24 cellular contexts compared by ENCODE assay signal in the genomic region with DNA sequence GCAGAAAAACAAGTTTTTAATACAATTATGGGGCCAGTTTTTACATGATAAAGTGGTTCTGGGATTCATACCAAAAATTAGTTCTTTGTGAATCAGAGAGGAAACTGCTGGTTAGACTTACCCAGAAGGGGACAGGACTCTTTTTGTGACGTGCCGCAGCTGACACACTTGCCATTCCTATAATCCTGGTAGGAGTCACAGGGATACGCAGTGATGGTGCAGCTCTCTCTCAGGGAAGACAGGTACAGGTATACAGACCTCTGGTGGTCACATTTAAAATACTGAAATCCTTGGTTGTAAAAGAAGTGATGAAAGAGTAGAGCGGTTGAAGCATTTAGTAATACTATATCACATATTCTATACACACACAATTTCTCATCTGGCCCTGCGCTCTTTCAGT. TPM values are rescaled to one million over a fixed set of nuclear protein-coding genes. Genes with fewer than 3 reads are reported as not detected.
A peak's percentile ranks its signal among the peaks of the same experiment; 100 is the strongest.
DNase-seq lines count a peak whose midpoint lies in the region; ATAC-seq and TF ChIP-seq lines count a peak whose summit lies in the region.
"Had no signal": no experiment of that assay in that cellular context is flagged by ENCODE, and none has a peak within 500 bp of the region (broad histone marks: within the 10 kb centered on the region; RNA-seq: fewer than 3 reads in every experiment).

No MANE protein-coding gene starts in this region.

- POLR2A ChIA-PET in GM10248 (lab: Yijun Ruan, JAX): no interaction called here

- CTCF ChIA-PET in GM10248 (lab: Yijun Ruan, JAX): interaction anchor here (1.3 kb wide), 1 partner anchor 12 kb away, joined by 3 read pairs; no protein-coding TSS in a partner anchor

- no peak overlapping the region for H3K4me2 ChIP-seq in GM23248 (ENCODE audit: unreplicated experiment)

- no peaks in the 10 kb centered on the region for H3K4me1 ChIP-seq in GM23248 (ENCODE audit: insufficient read depth)
- H3K4me1 ChIP-seq: ascending aorta, SJSA1, transverse colon had no signal

- no peaks in the 10 kb centered on the region for H3K79me2 ChIP-seq in GM23248 (ENCODE audit: insufficient read depth)

- H2AFZ ChIP-seq in GM23248: no peak overlapping the region

- DNase-seq in NCI-H1092 treated with DMSO at 0.1 percent for 48 hours (lab: John Stamatoyannopoulos, UW) (peak; percentile 2), NCI-H1092 (lab: John Stamatoyannopoulos, UW) (no peak), GM23248 (peak; percentile 10), SW480 (ENCODE audit: low spot score) (peak; percentile 10), left lobe of liver (ENCODE audit: low spot score) (no peak), GM10248 (ENCODE audit: extremely low spot score) (no peak)
- DNase-seq in activated T-cell treated with anti-CD3 and anti-CD28 coated beads, Interleukin-2, amount 50 U/mL, for 1 hour: no peak
- DNase-seq: CD4-positive, alpha-beta T cell; central memory CD4-positive, alpha-beta T cell; DMS 273 treated with DMSO at 0.1 percent for 48 hours; HFFc6; kidney glomerular epithelial cell; MG63; NCI-H187 treated with DMSO at 0.1 percent for 48 hours; NCI-H446; T-helper 17 cell; transverse colon had no signal

- TF ChIP-seq CTCF in GM10248 (IDR thresholded peaks at IDR 0.05; ENCODE audit: control extremely low read depth, extremely low read depth, low read depth, missing control alignments): no peak

- no peak overlapping the region for H3K9ac ChIP-seq in GM23248

- no peaks in the 10 kb centered on the region; the same call in 1 of the 2 replicates for H3K27me3 ChIP-seq in GM23248 (replicated peaks; ENCODE audit: insufficient read depth)
- H3K27me3 ChIP-seq: ascending aorta, transverse colon had no signal

- no peak overlapping the region for H3K4me3 ChIP-seq in GM23248
- H3K4me3 ChIP-seq: ascending aorta, MG63, SJSA1, skin epidermis, transverse colon had no signal

- ATAC-seq in left lobe of liver (peak; percentile 85), GM18511 (IDR thresholded peaks at IDR 0.05; ENCODE audit: unreplicated experiment) (no peak)
- ATAC-seq: activated naive CD4-positive, alpha-beta T cell treated with anti-CD3 and anti-CD28 coated beads, Interleukin-2, amount 50 U/mL, for 72 hours; activated T-helper 17 cell treated with anti-CD3 and anti-CD28 coated beads, Interleukin-2, amount 50 U/mL, for 72 hours; T-helper 17 cell had no signal

- 68 to 69% methylated on average over 5 of the region's 5 CpGs for WGBS in GM23248 (ENCODE audit: low coverage in 1 of 2, low lambda C conversion rate in 2 of 2, missing lambda C conversion rate in 2 of 2), 2 experiments

- H3K27ac ChIP-seq in GM23248: no peak overlapping the region
- H3K27ac ChIP-seq: 22Rv1, ascending aorta, SJSA1, skin epidermis, transverse colon had no signal

- no peaks in the 10 kb centered on the region for H3K9me3 ChIP-seq in GM23248 (ENCODE audit: low read depth)
- H3K9me3 ChIP-seq: ascending aorta, MG63, SJSA1, transverse colon had no signal

- in situ Hi-C loops in GM23248 (cut with MboI): no loop called here

- H3F3A ChIP-seq in GM23248 (ENCODE audit: insufficient read depth): no peaks in the 10 kb centered on the region

- H3K9me2 ChIP-seq in GM23248 (ENCODE audit: insufficient read depth): no peaks in the 10 kb centered on the region

- no peaks in the 10 kb centered on the region for H4K20me1 ChIP-seq in GM23248 (ENCODE audit: insufficient read depth)

- H3K36me3 ChIP-seq in GM23248 (ENCODE audit: low read depth): no peaks in the 10 kb centered on the region
- H3K36me3 ChIP-seq: ascending aorta, MG63, SJSA1 had no signal

RNA-seq across cellular contexts. Expression of a gene that starts 20.2 kb away (rescaled TPM):
- 13.2 and 15.8 TPM in 2 replicates for total RNA-seq in GM23248 (2014; rRNA removed; shearing (Covaris generic))
- 15.9 and 20.3 TPM in 2 replicates for polyA plus RNA-seq in GM23248 (2016; fragmentation: Nextera tagmentation; extraction: Ambion mirVana)
- total RNA-seq in left lobe of liver: 18.5 TPM

RNA-seq across cellular contexts. Expression of a gene that starts 33.4 kb away (rescaled TPM):
- total RNA-seq in GM23248 (2014; rRNA removed; shearing (Covaris generic)): not detected in 2 replicates
- 0.34 TPM in 2 replicates for polyA plus RNA-seq in GM23248 (2016; fragmentation: Nextera tagmentation; extraction: Ambion mirVana)
- total RNA-seq in left lobe of liver: 0.58 TPM
- total RNA-seq: activated naive CD4-positive, alpha-beta T cell treated with anti-CD3 and anti-CD28 coated beads, Interleukin-2, amount 50 U/mL, for 72 hours; CD4-positive, alpha-beta T cell had no signal

Comparison
In these comparisons a context has a peak if more than half of its experiments do, and no peak if none do; other contexts are left out.
1. DNase-seq: peak in NCI-H1092 treated with DMSO at 0.1 percent for 48 hours (single experiment), GM23248 (single experiment) and SW480 (single experiment); none in NCI-H1092 (single experiment), left lobe of liver (single experiment), activated T-cell treated with anti-CD3 and anti-CD28 coated beads, Interleukin-2, amount 50 U/mL, for 1 hour (single experiment) and GM10248 (single experiment).